Comparison of ENCODE assay signal across 8 cellular contexts in the genomic region with DNA sequence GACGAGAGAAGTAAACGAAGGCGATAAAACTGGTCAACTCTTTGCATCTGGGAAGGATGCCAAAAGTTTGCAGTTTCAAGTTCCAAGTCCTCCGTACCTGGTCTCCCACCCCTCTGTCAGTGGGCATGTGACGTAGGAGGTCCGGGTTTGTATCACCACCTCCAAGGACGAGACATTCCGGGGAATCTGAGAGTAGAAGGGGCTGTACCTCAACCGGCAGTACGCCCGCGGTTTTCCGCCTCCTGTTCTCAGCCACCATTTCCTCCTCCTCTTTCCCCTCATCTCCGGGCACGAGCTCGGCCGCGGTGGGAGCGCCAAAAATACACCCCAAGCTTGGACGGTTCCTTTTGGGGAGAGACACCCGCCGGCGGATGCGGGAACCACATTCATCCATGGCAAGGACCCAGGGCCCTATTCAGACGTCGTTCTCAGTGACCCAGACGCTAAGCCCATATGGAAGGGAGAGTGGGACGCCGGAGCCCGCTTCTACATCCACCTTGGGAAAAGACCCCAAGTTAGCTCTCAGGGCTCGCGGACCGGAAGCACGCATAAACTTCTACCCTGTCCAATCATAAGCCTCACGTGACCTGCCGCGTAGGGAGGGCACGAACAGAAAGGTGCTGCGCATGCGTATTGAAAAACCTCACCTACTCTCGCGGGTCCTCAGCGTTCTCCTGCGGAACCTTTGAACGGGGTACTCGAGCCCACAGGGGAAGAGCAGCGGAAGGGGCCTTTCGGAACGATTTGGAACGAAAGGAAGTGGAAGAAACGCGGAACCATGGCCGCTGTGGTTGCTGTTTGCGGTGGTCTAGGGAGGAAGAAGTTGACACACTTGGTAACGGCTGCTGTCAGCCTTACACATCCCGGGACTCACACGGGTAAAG. TPM values are rescaled to one million over a fixed set of nuclear protein-coding genes. Genes with fewer than 3 reads are reported as not detected.
DNase-seq lines count a peak whose midpoint lies in the region; ATAC-seq and TF ChIP-seq lines count a peak whose summit lies in the region.

A gene with protein sequence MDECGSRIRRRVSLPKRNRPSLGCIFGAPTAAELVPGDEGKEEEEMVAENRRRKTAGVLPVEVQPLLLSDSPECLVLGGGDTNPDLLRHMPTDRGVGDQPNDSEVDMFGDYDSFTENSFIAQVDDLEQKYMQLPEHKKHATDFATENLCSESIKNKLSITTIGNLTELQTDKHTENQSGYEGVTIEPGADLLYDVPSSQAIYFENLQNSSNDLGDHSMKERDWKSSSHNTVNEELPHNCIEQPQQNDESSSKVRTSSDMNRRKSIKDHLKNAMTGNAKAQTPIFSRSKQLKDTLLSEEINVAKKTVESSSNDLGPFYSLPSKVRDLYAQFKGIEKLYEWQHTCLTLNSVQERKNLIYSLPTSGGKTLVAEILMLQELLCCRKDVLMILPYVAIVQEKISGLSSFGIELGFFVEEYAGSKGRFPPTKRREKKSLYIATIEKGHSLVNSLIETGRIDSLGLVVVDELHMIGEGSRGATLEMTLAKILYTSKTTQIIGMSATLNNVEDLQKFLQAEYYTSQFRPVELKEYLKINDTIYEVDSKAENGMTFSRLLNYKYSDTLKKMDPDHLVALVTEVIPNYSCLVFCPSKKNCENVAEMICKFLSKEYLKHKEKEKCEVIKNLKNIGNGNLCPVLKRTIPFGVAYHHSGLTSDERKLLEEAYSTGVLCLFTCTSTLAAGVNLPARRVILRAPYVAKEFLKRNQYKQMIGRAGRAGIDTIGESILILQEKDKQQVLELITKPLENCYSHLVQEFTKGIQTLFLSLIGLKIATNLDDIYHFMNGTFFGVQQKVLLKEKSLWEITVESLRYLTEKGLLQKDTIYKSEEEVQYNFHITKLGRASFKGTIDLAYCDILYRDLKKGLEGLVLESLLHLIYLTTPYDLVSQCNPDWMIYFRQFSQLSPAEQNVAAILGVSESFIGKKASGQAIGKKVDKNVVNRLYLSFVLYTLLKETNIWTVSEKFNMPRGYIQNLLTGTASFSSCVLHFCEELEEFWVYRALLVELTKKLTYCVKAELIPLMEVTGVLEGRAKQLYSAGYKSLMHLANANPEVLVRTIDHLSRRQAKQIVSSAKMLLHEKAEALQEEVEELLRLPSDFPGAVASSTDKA (minus strand): TSS at position 524 of the 884 bp plus-strand sequence. CDS start 130 bp downstream, at position 394.
A gene (plus strand): TSS at position 759 of the 884 bp plus-strand sequence. CDS start 20 bp downstream, at position 779.

- peak within 1 kb of the TSS; percentile 96 for H3K27ac ChIP-seq in temporal lobe (ENCODE audit: low read depth, low read length)

- no peaks in the 10 kb centered on the region for H3K9me3 Mint-ChIP-seq in activated naive CD4-positive, alpha-beta T cell treated with anti-CD3 and anti-CD28 coated beads, Interleukin-2, amount 50 U/mL, for 72 hours

- no peak for TF ChIP-seq CTCF in GM12864 (IDR thresholded peaks at IDR 0.05; ENCODE audit: low read depth, low read length, missing control alignments)

- H3K4me3 ChIP-seq in GM12864 (ENCODE audit: low read depth, low read length): peak within 1 kb of the TSS; percentile 86

- H3K27ac Mint-ChIP-seq in activated naive CD4-positive, alpha-beta T cell treated with anti-CD3 and anti-CD28 coated beads, Interleukin-2, amount 50 U/mL, for 72 hours: peak within 1 kb of the TSS; percentile 98 to 99

- DNase-seq in GM12864 (ENCODE audit: low read depth) (peak; percentile 99), NCI-H1092 treated with DMSO at 0.1 percent for 48 hours (lab: John Stamatoyannopoulos, UW) (peak; percentile 99), SKM-1 (lab: John Stamatoyannopoulos, UW; ENCODE audit: unreplicated experiment) (peak; percentile 99), glomerular endothelial cell (ENCODE audit: extremely low read depth, low read depth, low spot score) (peak; percentile 97), occipital lobe (lab: John Stamatoyannopoulos, UW) (peak; percentile 94)
- DNase-seq in activated naive CD4-positive, alpha-beta T cell treated with anti-CD3 and anti-CD28 coated beads, Interleukin-2, amount 50 U/mL, for 72 hours (ENCODE audit: low spot score in 2 of 2): peak; percentile 90 to 96

- ATAC-seq in HG02623 (IDR thresholded peaks at IDR 0.05; ENCODE audit: unreplicated experiment): peak; percentile 91
- peak; percentile 91 to 95 for ATAC-seq in activated naive CD4-positive, alpha-beta T cell treated with anti-CD3 and anti-CD28 coated beads, Interleukin-2, amount 50 U/mL, for 72 hours

- H3K36me3 Mint-ChIP-seq in activated naive CD4-positive, alpha-beta T cell treated with anti-CD3 and anti-CD28 coated beads, Interleukin-2, amount 50 U/mL, for 72 hours: peaks cover 28 to 32% of the 10 kb centered on the region in 2 donors

RNA-seq across cellular contexts. Expression of the first gene that starts in this region (rescaled TPM):
- total RNA-seq in activated naive CD4-positive, alpha-beta T cell treated with anti-CD3 and anti-CD28 coated beads, Interleukin-2, amount 50 U/mL, for 72 hours: 10 to 100 TPM; 12.2 to 12.3 TPM
- 7.0 and 7.4 TPM in 2 replicates for total RNA-seq in glomerular endothelial cell
- total RNA-seq in occipital lobe: 19.8 TPM
- total RNA-seq in temporal lobe: 15.0 TPM

RNA-seq across cellular contexts. Expression of the second gene that starts in this region (rescaled TPM):
- 10 to 100 TPM; 67.3 to 84.3 TPM for total RNA-seq in activated naive CD4-positive, alpha-beta T cell treated with anti-CD3 and anti-CD28 coated beads, Interleukin-2, amount 50 U/mL, for 72 hours
- 14.5 and 18.6 TPM in 2 replicates for total RNA-seq in glomerular endothelial cell
- total RNA-seq in occipital lobe: 32.6 TPM
- total RNA-seq in temporal lobe: 23.6 TPM

Comparison
In these comparisons a context has a peak if more than half of its experiments do, and no peak if none do; other contexts are left out.
1. Peak in every context shown above with its lines: DNase-seq, ATAC-seq, H3K4me3 ChIP-seq and H3K27ac ChIP-seq.